11 cellular contexts compared by ENCODE assay signal in the genomic region with DNA sequence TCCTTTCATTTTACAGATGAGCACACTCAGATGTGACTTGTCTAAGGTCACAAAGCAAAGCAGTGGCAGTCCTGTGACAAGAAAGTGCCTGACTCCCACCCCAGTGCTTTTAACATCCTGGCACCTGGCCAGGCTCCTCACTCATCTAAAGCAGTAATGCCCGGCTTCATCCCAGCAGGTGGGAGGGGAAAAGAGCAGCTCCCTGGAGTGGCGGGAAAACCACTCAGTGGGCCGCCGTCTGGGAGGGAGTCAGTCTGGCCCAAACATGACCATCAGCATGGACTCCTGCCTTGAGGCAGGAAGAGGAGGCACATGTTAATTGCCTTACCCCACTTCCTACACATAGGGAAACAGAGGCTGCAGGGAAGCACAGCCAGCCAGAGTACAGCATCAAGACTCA. TPM values are rescaled to one million over a fixed set of nuclear protein-coding genes. Genes with fewer than 3 reads are reported as not detected.
DNase-seq lines count a peak whose midpoint lies in the region; ATAC-seq and TF ChIP-seq lines count a peak whose summit lies in the region.
"Had no signal": no experiment of that assay in that cellular context is flagged by ENCODE, and none has a peak within 500 bp of the region (broad histone marks: within the 10 kb centered on the region; RNA-seq: fewer than 3 reads in every experiment).

No MANE protein-coding gene starts in this region.

- CTCF ChIA-PET in AG04449 (lab: Yijun Ruan, JAX) (interaction anchor here (3.0 to 5.4 kb wide), 2 partner anchors 10 to 68 kb away, joined by 9 to 78 read pairs; no protein-coding TSS in a partner anchor), HEK293T (lab: Yijun Ruan, JAX) (interaction anchor here (0.6 to 1.8 kb wide), 3 partner anchors 11 to 238 kb away, joined by 3 to 9 read pairs (median 3); a partner anchor contains a TSS)

- H3K4me3 ChIP-seq in AG04449 (ENCODE audit: low read depth, low read length) (peak overlapping the region; percentile 88; the same call in 1 of the 2 replicates), fibroblast of the aortic adventitia (ENCODE audit: low read depth, low read length) (peak overlapping the region; percentile 86)

- POLR2A ChIA-PET in AG04449 (lab: Yijun Ruan, JAX) (no interaction called here), HEK293T (lab: Yijun Ruan, JAX) (interaction anchor here (1.0 to 1.9 kb wide), 2 partner anchors 10 to 108 kb away, joined by 4 to 8 read pairs; a partner anchor contains a TSS)

- no peak for TF ChIP-seq CTCF in AG04449 (IDR thresholded peaks at IDR 0.05; ENCODE audit: insufficient read depth, low read length, missing control alignments)
- TF ChIP-seq CTCF in fibroblast of the aortic adventitia (IDR thresholded peaks at IDR 0.05; ENCODE audit: insufficient read depth, low read length): no peak

- DNase-seq in AG04449 (ENCODE audit: low read depth, low spot score) (no peak), HEK293T (ENCODE audit: extremely low spot score) (no peak), NCI-H69 (lab: John Stamatoyannopoulos, UW) (peak; percentile 98), fibroblast of the aortic adventitia (ENCODE audit: low read depth) (no peak)
- no peak for DNase-seq in activated CD8-positive, alpha-beta memory T cell treated with anti-CD3 and anti-CD28 coated beads, Interleukin-2, amount 50 U/mL, for 4 hours
- DNase-seq: activated CD4-positive, alpha-beta T cell treated with anti-CD3 and anti-CD28 coated beads for 1 hour; naive B cell; NCI-H446 treated with DMSO at 0.1 percent for 48 hours had no signal

- ATAC-seq in GM18870 (IDR thresholded peaks at IDR 0.05; ENCODE audit: unreplicated experiment): no peak
- ATAC-seq in GM18517 (IDR thresholded peaks at IDR 0.05; ENCODE audit: unreplicated experiment): no peak
- no peak for ATAC-seq in HG02678 (IDR thresholded peaks at IDR 0.05; ENCODE audit: unreplicated experiment)

TF ChIP-seq in HEK293T, 16 proteins besides CTCF, POLR2A, EP300 and RAD21:
- no peak for TF ChIP-seq HDGF (IDR thresholded peaks at IDR 0.05; ENCODE audit: borderline replicate concordance)
- TF ChIP-seq L3MBTL2 (conservative IDR thresholded peaks at IDR 0.05): peak; percentile 36; the same call in 1 of the 2 replicates
TF ChIP-seq in HEK293T: peak in this region for 1.

RNA-seq across cellular contexts. Expression of a gene that starts 2.6 kb away (rescaled TPM):
- 2.9 and 4.8 TPM in 2 replicates for total RNA-seq in fibroblast of the aortic adventitia (ENCODE audit: low replicate concordance)

RNA-seq across cellular contexts. Expression of a gene that starts 7.0 kb away (rescaled TPM):
- 78.7 and 293 TPM in 2 replicates for total RNA-seq in fibroblast of the aortic adventitia (ENCODE audit: low replicate concordance)

RNA-seq across cellular contexts. Expression of a gene that starts 15.4 kb away (rescaled TPM):
- 3.4 and 6.5 TPM in 2 replicates for total RNA-seq in fibroblast of the aortic adventitia (ENCODE audit: low replicate concordance)

RNA-seq across cellular contexts. Expression of a gene that starts 40.5 kb away (rescaled TPM):
- 19.1 and 38.7 TPM in 2 replicates for total RNA-seq in fibroblast of the aortic adventitia (ENCODE audit: low replicate concordance)

RNA-seq across cellular contexts. Expression of a gene that starts 53.8 kb away (rescaled TPM):
- 25.2 and 56.8 TPM in 2 replicates for total RNA-seq in fibroblast of the aortic adventitia (ENCODE audit: low replicate concordance)
